Comparison of ENCODE assay signal across 1 cellular context in the genomic region with DNA sequence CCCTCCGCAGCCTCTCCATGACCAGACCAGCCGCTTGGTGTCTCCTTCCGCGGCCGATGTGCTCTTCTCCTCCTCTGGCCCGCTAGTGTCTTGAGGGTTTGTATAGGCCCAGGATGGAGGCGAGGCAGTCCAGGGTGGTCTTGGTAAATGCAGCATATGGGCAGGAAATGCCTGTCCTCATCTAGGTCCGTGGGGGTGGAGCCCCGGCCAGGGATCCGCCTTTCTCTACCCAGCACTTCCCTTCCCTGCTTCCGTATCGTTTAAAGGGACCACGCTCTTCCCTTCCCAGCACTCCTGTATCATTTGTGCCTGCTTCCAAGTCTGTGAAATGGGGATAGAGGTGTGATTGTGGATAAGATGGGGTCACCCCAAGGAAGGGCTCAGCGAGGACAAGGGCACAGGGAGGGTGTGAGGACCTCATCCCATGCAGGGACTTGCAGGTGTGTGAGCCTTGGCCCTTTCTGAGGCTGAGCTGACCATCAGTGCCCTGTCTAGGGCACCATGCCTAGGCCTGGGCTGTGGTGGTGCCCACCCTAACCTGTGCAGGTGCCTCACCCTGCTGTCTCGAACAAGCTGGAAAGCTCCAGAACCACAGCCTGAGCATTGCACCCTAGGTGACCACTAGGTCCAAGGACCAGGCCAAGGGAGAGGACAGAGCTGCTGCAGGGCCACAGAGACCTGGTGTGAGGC.
A peak's percentile ranks its signal among the peaks of the same experiment; 100 is the strongest.
TF ChIP-seq lines count a peak whose summit lies in the region.

No MANE protein-coding gene starts in this region.

TF ChIP-seq in K562, 482 proteins besides CTCF, POLR2A, EP300 and RAD21 (continued from another document):
- TF ChIP-seq, protein P1, sequence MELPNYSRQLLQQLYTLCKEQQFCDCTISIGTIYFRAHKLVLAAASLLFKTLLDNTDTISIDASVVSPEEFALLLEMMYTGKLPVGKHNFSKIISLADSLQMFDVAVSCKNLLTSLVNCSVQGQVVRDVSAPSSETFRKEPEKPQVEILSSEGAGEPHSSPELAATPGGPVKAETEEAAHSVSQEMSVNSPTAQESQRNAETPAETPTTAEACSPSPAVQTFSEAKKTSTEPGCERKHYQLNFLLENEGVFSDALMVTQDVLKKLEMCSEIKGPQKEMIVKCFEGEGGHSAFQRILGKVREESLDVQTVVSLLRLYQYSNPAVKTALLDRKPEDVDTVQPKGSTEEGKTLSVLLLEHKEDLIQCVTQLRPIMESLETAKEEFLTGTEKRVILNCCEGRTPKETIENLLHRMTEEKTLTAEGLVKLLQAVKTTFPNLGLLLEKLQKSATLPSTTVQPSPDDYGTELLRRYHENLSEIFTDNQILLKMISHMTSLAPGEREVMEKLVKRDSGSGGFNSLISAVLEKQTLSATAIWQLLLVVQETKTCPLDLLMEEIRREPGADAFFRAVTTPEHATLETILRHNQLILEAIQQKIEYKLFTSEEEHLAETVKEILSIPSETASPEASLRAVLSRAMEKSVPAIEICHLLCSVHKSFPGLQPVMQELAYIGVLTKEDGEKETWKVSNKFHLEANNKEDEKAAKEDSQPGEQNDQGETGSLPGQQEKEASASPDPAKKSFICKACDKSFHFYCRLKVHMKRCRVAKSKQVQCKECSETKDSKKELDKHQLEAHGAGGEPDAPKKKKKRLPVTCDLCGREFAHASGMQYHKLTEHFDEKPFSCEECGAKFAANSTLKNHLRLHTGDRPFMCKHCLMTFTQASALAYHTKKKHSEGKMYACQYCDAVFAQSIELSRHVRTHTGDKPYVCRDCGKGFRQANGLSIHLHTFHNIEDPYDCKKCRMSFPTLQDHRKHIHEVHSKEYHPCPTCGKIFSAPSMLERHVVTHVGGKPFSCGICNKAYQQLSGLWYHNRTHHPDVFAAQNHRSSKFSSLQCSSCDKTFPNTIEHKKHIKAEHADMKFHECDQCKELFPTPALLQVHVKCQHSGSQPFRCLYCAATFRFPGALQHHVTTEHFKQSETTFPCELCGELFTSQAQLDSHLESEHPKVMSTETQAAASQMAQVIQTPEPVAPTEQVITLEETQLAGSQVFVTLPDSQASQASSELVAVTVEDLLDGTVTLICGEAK (IDR thresholded peaks at IDR 0.05), result 0 out of 2 replicates have a peak, but pooled peaks have one; percentile 25
- TF ChIP-seq, protein P1 (CRISPR knock-in tag; IDR thresholded peaks at IDR 0.05), result no peak
- TF ChIP-seq HEY1 (CRISPR knock-in tag; IDR thresholded peaks at IDR 0.05; ENCODE audit: borderline replicate concordance) (no peak), GABPB1 (CRISPR knock-in tag; IDR thresholded peaks at IDR 0.05) (no peak), L3MBTL2 (IDR thresholded peaks at IDR 0.05) (0 out of 2 replicates have a peak, but pooled peaks have one; percentile 29)
- TF ChIP-seq, protein P2, sequence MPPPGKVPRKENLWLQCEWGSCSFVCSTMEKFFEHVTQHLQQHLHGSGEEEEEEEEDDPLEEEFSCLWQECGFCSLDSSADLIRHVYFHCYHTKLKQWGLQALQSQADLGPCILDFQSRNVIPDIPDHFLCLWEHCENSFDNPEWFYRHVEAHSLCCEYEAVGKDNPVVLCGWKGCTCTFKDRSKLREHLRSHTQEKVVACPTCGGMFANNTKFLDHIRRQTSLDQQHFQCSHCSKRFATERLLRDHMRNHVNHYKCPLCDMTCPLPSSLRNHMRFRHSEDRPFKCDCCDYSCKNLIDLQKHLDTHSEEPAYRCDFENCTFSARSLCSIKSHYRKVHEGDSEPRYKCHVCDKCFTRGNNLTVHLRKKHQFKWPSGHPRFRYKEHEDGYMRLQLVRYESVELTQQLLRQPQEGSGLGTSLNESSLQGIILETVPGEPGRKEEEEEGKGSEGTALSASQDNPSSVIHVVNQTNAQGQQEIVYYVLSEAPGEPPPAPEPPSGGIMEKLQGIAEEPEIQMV (tag; conservative IDR thresholded peaks at IDR 0.05; ENCODE audit: low read depth), result peak; percentile 91
- TF ChIP-seq, protein P3, sequence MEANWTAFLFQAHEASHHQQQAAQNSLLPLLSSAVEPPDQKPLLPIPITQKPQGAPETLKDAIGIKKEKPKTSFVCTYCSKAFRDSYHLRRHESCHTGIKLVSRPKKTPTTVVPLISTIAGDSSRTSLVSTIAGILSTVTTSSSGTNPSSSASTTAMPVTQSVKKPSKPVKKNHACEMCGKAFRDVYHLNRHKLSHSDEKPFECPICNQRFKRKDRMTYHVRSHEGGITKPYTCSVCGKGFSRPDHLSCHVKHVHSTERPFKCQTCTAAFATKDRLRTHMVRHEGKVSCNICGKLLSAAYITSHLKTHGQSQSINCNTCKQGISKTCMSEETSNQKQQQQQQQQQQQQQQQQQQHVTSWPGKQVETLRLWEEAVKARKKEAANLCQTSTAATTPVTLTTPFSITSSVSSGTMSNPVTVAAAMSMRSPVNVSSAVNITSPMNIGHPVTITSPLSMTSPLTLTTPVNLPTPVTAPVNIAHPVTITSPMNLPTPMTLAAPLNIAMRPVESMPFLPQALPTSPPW (CRISPR knock-in tag; IDR thresholded peaks at IDR 0.05), result peak; percentile 82
- TF ChIP-seq, protein P4, sequence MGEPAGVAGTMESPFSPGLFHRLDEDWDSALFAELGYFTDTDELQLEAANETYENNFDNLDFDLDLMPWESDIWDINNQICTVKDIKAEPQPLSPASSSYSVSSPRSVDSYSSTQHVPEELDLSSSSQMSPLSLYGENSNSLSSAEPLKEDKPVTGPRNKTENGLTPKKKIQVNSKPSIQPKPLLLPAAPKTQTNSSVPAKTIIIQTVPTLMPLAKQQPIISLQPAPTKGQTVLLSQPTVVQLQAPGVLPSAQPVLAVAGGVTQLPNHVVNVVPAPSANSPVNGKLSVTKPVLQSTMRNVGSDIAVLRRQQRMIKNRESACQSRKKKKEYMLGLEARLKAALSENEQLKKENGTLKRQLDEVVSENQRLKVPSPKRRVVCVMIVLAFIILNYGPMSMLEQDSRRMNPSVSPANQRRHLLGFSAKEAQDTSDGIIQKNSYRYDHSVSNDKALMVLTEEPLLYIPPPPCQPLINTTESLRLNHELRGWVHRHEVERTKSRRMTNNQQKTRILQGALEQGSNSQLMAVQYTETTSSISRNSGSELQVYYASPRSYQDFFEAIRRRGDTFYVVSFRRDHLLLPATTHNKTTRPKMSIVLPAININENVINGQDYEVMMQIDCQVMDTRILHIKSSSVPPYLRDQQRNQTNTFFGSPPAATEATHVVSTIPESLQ (CRISPR knock-in tag; IDR thresholded peaks at IDR 0.05), result no peak
- TF ChIP-seq, protein P5, sequence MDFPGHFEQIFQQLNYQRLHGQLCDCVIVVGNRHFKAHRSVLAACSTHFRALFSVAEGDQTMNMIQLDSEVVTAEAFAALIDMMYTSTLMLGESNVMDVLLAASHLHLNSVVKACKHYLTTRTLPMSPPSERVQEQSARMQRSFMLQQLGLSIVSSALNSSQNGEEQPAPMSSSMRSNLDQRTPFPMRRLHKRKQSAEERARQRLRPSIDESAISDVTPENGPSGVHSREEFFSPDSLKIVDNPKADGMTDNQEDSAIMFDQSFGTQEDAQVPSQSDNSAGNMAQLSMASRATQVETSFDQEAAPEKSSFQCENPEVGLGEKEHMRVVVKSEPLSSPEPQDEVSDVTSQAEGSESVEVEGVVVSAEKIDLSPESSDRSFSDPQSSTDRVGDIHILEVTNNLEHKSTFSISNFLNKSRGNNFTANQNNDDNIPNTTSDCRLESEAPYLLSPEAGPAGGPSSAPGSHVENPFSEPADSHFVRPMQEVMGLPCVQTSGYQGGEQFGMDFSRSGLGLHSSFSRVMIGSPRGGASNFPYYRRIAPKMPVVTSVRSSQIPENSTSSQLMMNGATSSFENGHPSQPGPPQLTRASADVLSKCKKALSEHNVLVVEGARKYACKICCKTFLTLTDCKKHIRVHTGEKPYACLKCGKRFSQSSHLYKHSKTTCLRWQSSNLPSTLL (IDR thresholded peaks at IDR 0.05), result peak; percentile 92
